ENCODE assay signal across 3 cellular contexts in the genomic region with DNA sequence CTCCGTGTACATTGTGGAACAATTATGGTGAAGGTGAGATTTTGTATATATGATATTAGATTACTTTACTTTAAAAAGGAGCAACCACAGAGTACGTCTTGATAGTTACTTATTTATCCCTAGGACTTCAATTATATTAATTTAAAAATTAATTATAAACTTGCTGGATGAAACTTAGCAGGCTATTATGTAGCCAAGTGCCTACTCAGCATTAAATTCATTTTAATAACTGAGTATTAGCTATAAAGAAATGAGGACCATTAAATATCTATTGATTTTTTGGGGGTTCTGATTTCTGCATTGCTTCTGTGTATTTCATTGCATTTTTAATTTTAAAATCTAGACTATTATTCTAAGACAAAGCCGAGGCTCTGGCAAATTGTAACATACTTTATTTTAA.
TF ChIP-seq lines count a peak whose summit lies in the region.

No MANE protein-coding gene starts in this region.

TF ChIP-seq in HepG2, 621 proteins besides CTCF, POLR2A, EP300 and RAD21 (continues in another document):
- TF ChIP-seq MAFK (conservative IDR thresholded peaks at IDR 0.05 in 1 of 2, IDR thresholded peaks at IDR 0.05 in 1 of 2; ENCODE audit: low read length in 2 of 2), result peak; percentile 28 to 82; a peak in 3 of 4 replicates
- no peak for TF ChIP-seq TBL1XR1 (IDR thresholded peaks at IDR 0.05; ENCODE audit: borderline replicate concordance, low read length, partially characterized antibody)
- TF ChIP-seq, protein P1, sequence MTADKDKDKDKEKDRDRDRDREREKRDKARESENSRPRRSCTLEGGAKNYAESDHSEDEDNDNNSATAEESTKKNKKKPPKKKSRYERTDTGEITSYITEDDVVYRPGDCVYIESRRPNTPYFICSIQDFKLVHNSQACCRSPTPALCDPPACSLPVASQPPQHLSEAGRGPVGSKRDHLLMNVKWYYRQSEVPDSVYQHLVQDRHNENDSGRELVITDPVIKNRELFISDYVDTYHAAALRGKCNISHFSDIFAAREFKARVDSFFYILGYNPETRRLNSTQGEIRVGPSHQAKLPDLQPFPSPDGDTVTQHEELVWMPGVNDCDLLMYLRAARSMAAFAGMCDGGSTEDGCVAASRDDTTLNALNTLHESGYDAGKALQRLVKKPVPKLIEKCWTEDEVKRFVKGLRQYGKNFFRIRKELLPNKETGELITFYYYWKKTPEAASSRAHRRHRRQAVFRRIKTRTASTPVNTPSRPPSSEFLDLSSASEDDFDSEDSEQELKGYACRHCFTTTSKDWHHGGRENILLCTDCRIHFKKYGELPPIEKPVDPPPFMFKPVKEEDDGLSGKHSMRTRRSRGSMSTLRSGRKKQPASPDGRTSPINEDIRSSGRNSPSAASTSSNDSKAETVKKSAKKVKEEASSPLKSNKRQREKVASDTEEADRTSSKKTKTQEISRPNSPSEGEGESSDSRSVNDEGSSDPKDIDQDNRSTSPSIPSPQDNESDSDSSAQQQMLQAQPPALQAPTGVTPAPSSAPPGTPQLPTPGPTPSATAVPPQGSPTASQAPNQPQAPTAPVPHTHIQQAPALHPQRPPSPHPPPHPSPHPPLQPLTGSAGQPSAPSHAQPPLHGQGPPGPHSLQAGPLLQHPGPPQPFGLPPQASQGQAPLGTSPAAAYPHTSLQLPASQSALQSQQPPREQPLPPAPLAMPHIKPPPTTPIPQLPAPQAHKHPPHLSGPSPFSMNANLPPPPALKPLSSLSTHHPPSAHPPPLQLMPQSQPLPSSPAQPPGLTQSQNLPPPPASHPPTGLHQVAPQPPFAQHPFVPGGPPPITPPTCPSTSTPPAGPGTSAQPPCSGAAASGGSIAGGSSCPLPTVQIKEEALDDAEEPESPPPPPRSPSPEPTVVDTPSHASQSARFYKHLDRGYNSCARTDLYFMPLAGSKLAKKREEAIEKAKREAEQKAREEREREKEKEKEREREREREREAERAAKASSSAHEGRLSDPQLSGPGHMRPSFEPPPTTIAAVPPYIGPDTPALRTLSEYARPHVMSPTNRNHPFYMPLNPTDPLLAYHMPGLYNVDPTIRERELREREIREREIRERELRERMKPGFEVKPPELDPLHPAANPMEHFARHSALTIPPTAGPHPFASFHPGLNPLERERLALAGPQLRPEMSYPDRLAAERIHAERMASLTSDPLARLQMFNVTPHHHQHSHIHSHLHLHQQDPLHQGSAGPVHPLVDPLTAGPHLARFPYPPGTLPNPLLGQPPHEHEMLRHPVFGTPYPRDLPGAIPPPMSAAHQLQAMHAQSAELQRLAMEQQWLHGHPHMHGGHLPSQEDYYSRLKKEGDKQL (CRISPR knock-in tag; IDR thresholded peaks at IDR 0.05; ENCODE audit: low read depth), result no peak
- no peak for TF ChIP-seq ELF4 (CRISPR knock-in tag; IDR thresholded peaks at IDR 0.05; ENCODE audit: borderline replicate concordance)
- TF ChIP-seq ZNF891 (CRISPR knock-in tag; IDR thresholded peaks at IDR 0.05), result no peak
- TF ChIP-seq ARNTL (CRISPR knock-in tag; IDR thresholded peaks at IDR 0.05), result no peak
- TF ChIP-seq ZBTB1 (CRISPR knock-in tag; IDR thresholded peaks at IDR 0.05; ENCODE audit: borderline replicate concordance), result no peak
- no peak for TF ChIP-seq MATR3 (CRISPR knock-in tag; IDR thresholded peaks at IDR 0.05)
- no peak for TF ChIP-seq HNRNPH1 (optimal IDR thresholded peaks at IDR 0.05; ENCODE audit: low read depth, low read length)
- TF ChIP-seq, protein P2, sequence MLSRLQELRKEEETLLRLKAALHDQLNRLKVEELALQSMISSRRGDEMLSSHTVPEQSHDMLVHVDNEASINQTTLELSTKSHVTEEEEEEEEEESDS (CRISPR knock-in tag; IDR thresholded peaks at IDR 0.05; ENCODE audit: borderline replicate concordance), result no peak
- TF ChIP-seq NFKB2 (CRISPR knock-in tag; IDR thresholded peaks at IDR 0.05; ENCODE audit: borderline replicate concordance), result no peak
- TF ChIP-seq CBX5 (CRISPR knock-in tag; IDR thresholded peaks at IDR 0.05; ENCODE audit: borderline replicate concordance), result no peak
- TF ChIP-seq, protein P3, sequence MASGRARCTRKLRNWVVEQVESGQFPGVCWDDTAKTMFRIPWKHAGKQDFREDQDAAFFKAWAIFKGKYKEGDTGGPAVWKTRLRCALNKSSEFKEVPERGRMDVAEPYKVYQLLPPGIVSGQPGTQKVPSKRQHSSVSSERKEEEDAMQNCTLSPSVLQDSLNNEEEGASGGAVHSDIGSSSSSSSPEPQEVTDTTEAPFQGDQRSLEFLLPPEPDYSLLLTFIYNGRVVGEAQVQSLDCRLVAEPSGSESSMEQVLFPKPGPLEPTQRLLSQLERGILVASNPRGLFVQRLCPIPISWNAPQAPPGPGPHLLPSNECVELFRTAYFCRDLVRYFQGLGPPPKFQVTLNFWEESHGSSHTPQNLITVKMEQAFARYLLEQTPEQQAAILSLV (CRISPR knock-in tag; IDR thresholded peaks at IDR 0.05; ENCODE audit: borderline replicate concordance), result no peak

TF ChIP-seq in A549, 52 proteins besides CTCF, POLR2A, EP300 and RAD21:
- TF ChIP-seq MAZ (IDR thresholded peaks at IDR 0.05; ENCODE audit: borderline replicate concordance, low read depth, low read length) (no peak), MAFK (IDR thresholded peaks at IDR 0.05; ENCODE audit: partially characterized antibody) (peak; percentile 25)
TF ChIP-seq in A549: peak in this region for 1.

TF ChIP-seq in IMR-90, 13 proteins besides CTCF, POLR2A, EP300 and RAD21:
- no peak for TF ChIP-seq CHD1 (IDR thresholded peaks at IDR 0.05; ENCODE audit: low read depth, low read length)
- TF ChIP-seq MAFK (IDR thresholded peaks at IDR 0.05; ENCODE audit: low read depth, low read length), result peak; percentile 65
TF ChIP-seq in IMR-90: peak in this region for 1.
